ENCODE assay signal across 18 cellular contexts in the genomic region with DNA sequence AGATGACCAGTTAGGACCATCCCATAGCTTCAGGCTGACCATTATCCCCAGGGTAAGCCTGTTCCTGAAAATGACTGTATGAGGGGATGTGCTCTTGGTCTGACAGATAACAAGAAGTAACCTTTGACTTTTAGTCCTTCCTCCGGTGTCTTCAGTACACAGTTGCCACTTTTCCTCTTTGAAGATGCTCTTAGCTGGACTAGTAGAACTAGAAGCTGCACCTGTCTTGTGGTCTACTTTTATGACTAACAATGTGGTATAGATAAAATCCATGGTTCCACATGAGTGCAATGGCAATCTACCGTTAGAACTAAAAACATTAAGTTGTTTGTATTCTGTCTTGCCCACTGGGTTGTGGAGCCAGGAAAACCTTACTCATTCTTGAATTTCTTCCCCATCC. TPM values are rescaled to one million over a fixed set of nuclear protein-coding genes. Genes with fewer than 3 reads are reported as not detected.
DNase-seq lines count a peak whose midpoint lies in the region; ATAC-seq and TF ChIP-seq lines count a peak whose summit lies in the region.
"Had no signal": no experiment of that assay in that cellular context is flagged by ENCODE, and none has a peak within 500 bp of the region (broad histone marks: within the 10 kb centered on the region; RNA-seq: fewer than 3 reads in every experiment).

No MANE protein-coding gene starts in this region.

- no peaks in the 10 kb centered on the region for H4K20me1 ChIP-seq in BLaER1 treated with 17β-estradiol and CSF1 and Interleukin-3, amounts not matched to agents 10 nM and 100 nM

- CTCF ChIA-PET in activated CD8-positive, alpha-beta T cell treated with anti-CD3 and anti-CD28 coated beads for 36 hours (lab: Charles Lee), result no interaction called here
- CTCF ChIA-PET in CD4-positive, alpha-beta memory T cell (lab: Charles Lee; ENCODE audit: partially characterized antibody), result no interaction called here

- peaks cover 0 to 13% (median 9%) of the 10 kb centered on the region in 11 experiments; a peak in 19 of 22 replicates for H3K27me3 ChIP-seq in BLaER1 treated with 17β-estradiol and CSF1 and Interleukin-3, amounts not matched to agents 10 nM and 100 nM
- H3K27me3 ChIP-seq in CD4-positive, alpha-beta memory T cell (ENCODE audit: insufficient read depth, low read length), result no peaks in the 10 kb centered on the region
- H3K27me3 ChIP-seq: body of pancreas, uterus had no signal

- peak overlapping the region; percentile 7 to 56 (median 24); a peak in 17 of 22 replicates for H3K4me2 ChIP-seq in BLaER1 treated with 17β-estradiol and CSF1 and Interleukin-3, amounts not matched to agents 10 nM and 100 nM
- H3K4me2 ChIP-seq: smooth muscle cell had no signal

- no peak overlapping the region for H3K9ac ChIP-seq in BLaER1 treated with 17β-estradiol and CSF1 and Interleukin-3, amounts not matched to agents 10 nM and 100 nM

- H3K27ac ChIP-seq in BLaER1 treated with 17β-estradiol and CSF1 and Interleukin-3, amounts not matched to agents 10 nM and 100 nM, result no peak overlapping the region
- H3K27ac ChIP-seq in CD4-positive, alpha-beta memory T cell (ENCODE audit: low read depth, low read length), result no peak overlapping the region
- H3K27ac ChIP-seq: body of pancreas, uterus had no signal

- no peak overlapping the region for H3K4me3 ChIP-seq in BLaER1 treated with 17β-estradiol and CSF1 and Interleukin-3, amounts not matched to agents 10 nM and 100 nM
- H3K4me3 ChIP-seq in CD4-positive, alpha-beta memory T cell (ENCODE audit: low read length in 2 of 2), result no peak overlapping the region
- H3K4me3 ChIP-seq: body of pancreas, smooth muscle cell, uterus had no signal

- no peak overlapping the region for H3K4me3 Mint-ChIP-seq in activated CD8-positive, alpha-beta T cell treated with anti-CD3 and anti-CD28 coated beads for 36 hours
- no peak overlapping the region for H3K4me3 Mint-ChIP-seq in CD4-positive, alpha-beta memory T cell
- H3K4me3 Mint-ChIP-seq: endodermal cell had no signal

- no peaks in the 10 kb centered on the region for H3K9me3 Mint-ChIP-seq in activated CD8-positive, alpha-beta T cell treated with anti-CD3 and anti-CD28 coated beads for 36 hours
- no peaks in the 10 kb centered on the region for H3K9me3 Mint-ChIP-seq in CD4-positive, alpha-beta memory T cell
- H3K9me3 Mint-ChIP-seq: endodermal cell had no signal

- ATAC-seq in GM18861 (IDR thresholded peaks at IDR 0.05; ENCODE audit: unreplicated experiment), result peak; percentile 40
- ATAC-seq in HG03442 (IDR thresholded peaks at IDR 0.05; ENCODE audit: unreplicated experiment), result peak; percentile 56
- ATAC-seq in activated CD8-positive, alpha-beta T cell treated with anti-CD3 and anti-CD28 coated beads for 36 hours, result peak; percentile 63
- ATAC-seq: body of pancreas, left lobe of liver had no signal

- peaks cover 3% of the 10 kb centered on the region for H3K27me3 Mint-ChIP-seq in activated CD8-positive, alpha-beta T cell treated with anti-CD3 and anti-CD28 coated beads for 36 hours
- peaks cover 4 to 7% of the 10 kb centered on the region in 2 donors for H3K27me3 Mint-ChIP-seq in CD4-positive, alpha-beta memory T cell

- H3K36me3 Mint-ChIP-seq in activated CD8-positive, alpha-beta T cell treated with anti-CD3 and anti-CD28 coated beads for 36 hours (ENCODE audit: low read depth), result no peaks in the 10 kb centered on the region
- H3K36me3 Mint-ChIP-seq in CD4-positive, alpha-beta memory T cell, result no peaks in the 10 kb centered on the region

- peaks cover 15% of the 10 kb centered on the region for H3K4me1 Mint-ChIP-seq in activated CD8-positive, alpha-beta T cell treated with anti-CD3 and anti-CD28 coated beads for 36 hours (ENCODE audit: low read depth)
- H3K4me1 Mint-ChIP-seq in CD4-positive, alpha-beta memory T cell, result peaks cover 8 to 21% (median 14%) of the 10 kb centered on the region in 4 donors

- no peak overlapping the region for H3K27ac Mint-ChIP-seq in activated CD8-positive, alpha-beta T cell treated with anti-CD3 and anti-CD28 coated beads for 36 hours
- H3K27ac Mint-ChIP-seq in CD4-positive, alpha-beta memory T cell, result no peak overlapping the region
- H3K27ac Mint-ChIP-seq: endodermal cell had no signal

- intact Hi-C loops in activated CD8-positive, alpha-beta T cell treated with anti-CD3 and anti-CD28 coated beads for 36 hours (cut with micrococcal nuclease), result no loop called here
- intact Hi-C loops in CD4-positive, alpha-beta memory T cell (cut with micrococcal nuclease), result no loop called here

- DNase-seq in activated CD8-positive, alpha-beta T cell treated with anti-CD3 and anti-CD28 coated beads for 36 hours, result no peak
- DNase-seq in germinal center (ENCODE audit: low spot score) (no peak), epidermal melanocyte (ENCODE audit: insufficient read length, low spot score) (no peak)
- DNase-seq in CD4-positive, alpha-beta memory T cell, result no peak
- DNase-seq in activated CD4-positive, alpha-beta T cell treated with anti-CD3 and anti-CD28 coated beads for 48 hours, result no peak
- DNase-seq: body of pancreas, endodermal cell, glutamatergic neuron, H7, NCI-H2171 treated with DMSO at 0.1 percent for 48 hours, uterus had no signal

- peaks cover 0 to 9% (median 4%) of the 10 kb centered on the region in 11 experiments; a peak in 11 of 22 replicates for H3K9me3 ChIP-seq in BLaER1 treated with 17β-estradiol and CSF1 and Interleukin-3, amounts not matched to agents 10 nM and 100 nM (replicated peaks in 1 of 11)
- H3K9me3 ChIP-seq in CD4-positive, alpha-beta memory T cell (ENCODE audit: control insufficient read depth in 1 of 2, low read length in 2 of 2), result no peaks in the 10 kb centered on the region
- H3K9me3 ChIP-seq: body of pancreas, uterus had no signal

- no peak for TF ChIP-seq CTCF in activated CD8-positive, alpha-beta T cell treated with anti-CD3 and anti-CD28 coated beads for 36 hours (IDR thresholded peaks at IDR 0.05)

- peaks cover 33 to 64% (median 38%) of the 10 kb centered on the region in 10 experiments for H3K4me1 ChIP-seq in BLaER1 treated with 17β-estradiol and CSF1 and Interleukin-3, amounts not matched to agents 10 nM and 100 nM
- peaks cover 12% of the 10 kb centered on the region for H3K4me1 ChIP-seq in CD4-positive, alpha-beta memory T cell (ENCODE audit: insufficient read depth, low read length)
- H3K4me1 ChIP-seq: uterus had no signal

- POLR2A ChIA-PET in activated CD8-positive, alpha-beta T cell treated with anti-CD3 and anti-CD28 coated beads for 36 hours (lab: Charles Lee), result interaction anchor here (0.6 to 0.8 kb wide), 2 partner anchors 46 to 319 kb away, joined by 3 to 4 read pairs; no protein-coding TSS in a partner anchor
- POLR2A ChIA-PET in CD4-positive, alpha-beta memory T cell (lab: Charles Lee; ENCODE audit: partially characterized antibody), result no interaction called here

- no peaks in the 10 kb centered on the region for H3K36me3 ChIP-seq in BLaER1 treated with 17β-estradiol and CSF1 and Interleukin-3, amounts not matched to agents 10 nM and 100 nM
- H3K36me3 ChIP-seq in CD4-positive, alpha-beta memory T cell (ENCODE audit: insufficient read depth, low read length), result no peaks in the 10 kb centered on the region
- H3K36me3 ChIP-seq: uterus had no signal

RNA-seq across cellular contexts. Expression of gene RUBCNL, which starts 5.9 kb away (rescaled TPM):
- under 1 TPM; 0.36 to 0.74 TPM for total RNA-seq in activated CD8-positive, alpha-beta T cell treated with anti-CD3 and anti-CD28 coated beads for 36 hours
- total RNA-seq in CD4-positive, alpha-beta memory T cell, result not detected
- polyA plus RNA-seq in CD4-positive, alpha-beta memory T cell, result under 1 TPM; 0.30 to 0.60 TPM
- total RNA-seq: G401 had no signal
- polyA plus RNA-seq: neural cell, smooth muscle cell had no signal
